ENCODE assay signal across 8 cellular contexts in genomic region chr1:117128323-117129079, GRCh38. TPM values are rescaled to one million over a fixed set of nuclear protein-coding genes. Genes with fewer than 3 reads are reported as not detected.
A peak's percentile ranks its signal among the peaks of the same experiment; 100 is the strongest.
DNase-seq lines count a peak whose midpoint lies in the region; FAIRE-seq and TF ChIP-seq lines count a peak whose summit lies in the region.

No MANE protein-coding gene starts in this region.

- peak overlapping the region; percentile 33 to 77 (median 51) for H3K27ac Mint-ChIP-seq in brain

- H3K36me3 Mint-ChIP-seq in brain, result no peaks in the 10 kb centered on the region

- peak overlapping the region in 4 of 5 experiments; percentile 19 to 64 (median 32) for H3K4me3 Mint-ChIP-seq in brain

- H3K4me1 ChIP-seq in kidney (ENCODE audit: control insufficient read depth in 1 of 2, insufficient read depth in 1 of 2, low read depth in 1 of 2, low read length in 2 of 2) (no peaks in the 10 kb centered on the region), vagina (no peaks in the 10 kb centered on the region)

- peaks cover 16% of the 10 kb centered on the region for H3K4me1 Mint-ChIP-seq in brain

- H3K27ac ChIP-seq in kidney (ENCODE audit: low read depth in 2 of 2, low read length in 2 of 2) (no peak overlapping the region), vagina (no peak overlapping the region)

- H3K4me3 ChIP-seq in kidney (ENCODE audit: low read length in 2 of 2) (no peak overlapping the region), vagina (no peak overlapping the region)

- H3K9me3 ChIP-seq in kidney (ENCODE audit: control insufficient read depth in 1 of 2, low read length in 2 of 2), result no peaks in the 10 kb centered on the region
- H3K9me3 ChIP-seq in vagina, result no peaks in the 10 kb centered on the region

- TF ChIP-seq POLR2A in vagina (IDR thresholded peaks at IDR 0.05) (no peak), GM12892 (IDR thresholded peaks at IDR 0.05; ENCODE audit: low read depth, low read length) (no peak)

- FAIRE-seq in kidney (lab: Jason Lieb, UNC) (peak; percentile 86), GM12892 (lab: Jason Lieb, UNC) (no peak)

- no peak overlapping the region for H3K9ac ChIP-seq in kidney (ENCODE audit: low read length in 2 of 2)

- H3K27me3 Mint-ChIP-seq in brain, result peaks cover 5% of the 10 kb centered on the region

- no peaks in the 10 kb centered on the region for H3K27me3 ChIP-seq in vagina

- peak; percentile 66 to 70 for TF ChIP-seq CTCF in brain (conservative IDR thresholded peaks at IDR 0.05)
- TF ChIP-seq CTCF in kidney (IDR thresholded peaks at IDR 0.05; ENCODE audit: borderline replicate concordance, extremely low read depth, insufficient read depth), result peak; percentile 29
- TF ChIP-seq CTCF in vagina (IDR thresholded peaks at IDR 0.05), result peak; percentile 42 to 59 (median 56)

- peak; percentile 64 for DNase-seq in SIG-M5 treated with dmso at 0.1 percent for 504 hours (lab: John Stamatoyannopoulos, UW; ENCODE audit: unreplicated experiment)
- no peak for DNase-seq in SIG-M5 (lab: John Stamatoyannopoulos, UW)
- peak; percentile 87 for DNase-seq in NCI-H1694 treated with DMSO at 0.1 percent for 48 hours (lab: John Stamatoyannopoulos, UW)
- DNase-seq in kidney, result no peak
- DNase-seq in vagina (ENCODE audit: extremely low spot score in 2 of 2), result no peak
- no peak for DNase-seq in GM12892 (ENCODE audit: insufficient read length)
- DNase-seq in stimulated activated CD4-positive, alpha-beta T cell treated with anti-CD3 and anti-CD28 coated beads, Interleukin-4, amount 100 ng/mL, for 4 hours, result no peak

- intact Hi-C loops in kidney (cut with DNase I) (no loop called here), vagina (cut with DNase I) (no loop called here)

- no peaks in the 10 kb centered on the region for H3K9me3 Mint-ChIP-seq in brain

- H3K36me3 ChIP-seq in kidney (ENCODE audit: control insufficient read depth in 1 of 2, insufficient read depth in 2 of 2, low read length in 2 of 2), result no peaks in the 10 kb centered on the region
- no peaks in the 10 kb centered on the region for H3K36me3 ChIP-seq in vagina

RNA-seq across cellular contexts. Expression of gene TRIM45, which starts 7.0 kb away (rescaled TPM):
- polyA plus RNA-seq in brain (ENCODE audit: insufficient read depth, low read depth, low replicate concordance), result 5.0 TPM
- total RNA-seq in kidney, result 4.8 TPM
- 4.5 TPM for polyA plus RNA-seq in kidney (ENCODE audit: insufficient read depth, low read depth, low replicate concordance)
- total RNA-seq in vagina, result 5.6 TPM
- polyA plus RNA-seq in GM12892 (2012; ENCODE audit: missing spikeins), result 1.4 TPM

Comparison
In these comparisons a context has a peak if more than half of its experiments do, and no peak if none do; other contexts are left out.
1. DNase-seq: peak in SIG-M5 treated with dmso at 0.1 percent for 504 hours (single experiment) and NCI-H1694 treated with DMSO at 0.1 percent for 48 hours (single experiment); none in SIG-M5 (single experiment), kidney (single experiment), vagina (0 of 2), GM12892 (single experiment) and stimulated activated CD4-positive, alpha-beta T cell treated with anti-CD3 and anti-CD28 coated beads, Interleukin-4, amount 100 ng/mL, for 4 hours (0 of 2).
2. Peak in every context shown above with its lines, with median percentiles within 50 percentile points of each other: CTCF ChIP-seq.